ENCODE assay signal across 8 cellular contexts in genomic region chr5:81787843-81788242, GRCh38. TPM values are rescaled to one million over a fixed set of nuclear protein-coding genes. Genes with fewer than 3 reads are reported as not detected.
DNase-seq lines count a peak whose midpoint lies in the region; ATAC-seq lines count a peak whose summit lies in the region.

No MANE protein-coding gene starts in this region.

- H3K4me1 ChIP-seq in GM23248 (ENCODE audit: insufficient read depth): peaks cover 24% of the 10 kb centered on the region
- peaks cover 19% of the 10 kb centered on the region for H3K4me1 ChIP-seq in rectal smooth muscle tissue (ENCODE audit: control insufficient read depth, insufficient read depth, low read length)

- H3K4me3 ChIP-seq in GM23248: peak overlapping the region; percentile 5
- H3K4me3 ChIP-seq in rectal smooth muscle tissue (ENCODE audit: low read length): peak overlapping the region; percentile 48

- H3K9me2 ChIP-seq in GM23248 (ENCODE audit: insufficient read depth): no peaks in the 10 kb centered on the region

- H3F3A ChIP-seq in GM23248 (ENCODE audit: insufficient read depth): no peaks in the 10 kb centered on the region

- peak overlapping the region; percentile 59 for H2AFZ ChIP-seq in GM23248

- H3K36me3 ChIP-seq in GM23248 (ENCODE audit: low read depth) (no peaks in the 10 kb centered on the region), rectal smooth muscle tissue (ENCODE audit: control insufficient read depth, insufficient read depth, low read length) (no peaks in the 10 kb centered on the region)

- H3K27me3 ChIP-seq in GM23248 (replicated peaks; ENCODE audit: insufficient read depth) (no peaks in the 10 kb centered on the region), rectal smooth muscle tissue (ENCODE audit: control insufficient read depth, insufficient read depth, low read length) (no peaks in the 10 kb centered on the region)

- ATAC-seq in HG02884 (IDR thresholded peaks at IDR 0.05; ENCODE audit: unreplicated experiment): no peak

- H3K9me3 ChIP-seq in GM23248 (ENCODE audit: low read depth): no peaks in the 10 kb centered on the region

- H3K79me2 ChIP-seq in GM23248 (ENCODE audit: insufficient read depth): no peaks in the 10 kb centered on the region

- in situ Hi-C loops in GM23248 (cut with MboI): no loop called here

- no peak overlapping the region for H3K9ac ChIP-seq in GM23248
- H3K9ac ChIP-seq in rectal smooth muscle tissue (ENCODE audit: low read length): no peak overlapping the region

- H4K20me1 ChIP-seq in GM23248 (ENCODE audit: insufficient read depth): no peaks in the 10 kb centered on the region

- DNase-seq in GM23248: peak; percentile 60
- DNase-seq in RPMI7951 (ENCODE audit: low read depth): peak; percentile 73
- DNase-seq in foreskin melanocyte: peak; percentile 78
- no peak for DNase-seq in stimulated activated CD4-positive, alpha-beta T cell treated with anti-CD3 and anti-CD28 coated beads, Interleukin-4, amount 100 ng/mL, for 24 hours
- no peak for DNase-seq in NCI-H345 (lab: John Stamatoyannopoulos, UW)
- DNase-seq in hepatic stellate cell (ENCODE audit: low spot score): no peak

- H3K27ac ChIP-seq in GM23248 (no peak overlapping the region), rectal smooth muscle tissue (ENCODE audit: low read depth, low read length) (peak overlapping the region; percentile 42)

- 18 to 22% methylated on average over 3 of the region's 3 CpGs for WGBS in GM23248 (ENCODE audit: low coverage in 1 of 2, low lambda C conversion rate in 2 of 2, missing lambda C conversion rate in 2 of 2), 2 experiments

- peak overlapping the region; percentile 57 for H3K4me2 ChIP-seq in GM23248 (ENCODE audit: unreplicated experiment)

RNA-seq across cellular contexts. Expression of gene SSBP2, which starts 36.9 kb away (rescaled TPM):
- 22.0 and 25.5 TPM in 2 replicates for total RNA-seq in GM23248 (2014; rRNA removed; shearing (Covaris generic))
- 40.0 and 43.0 TPM in 2 replicates for polyA plus RNA-seq in GM23248 (2016; fragmentation: Nextera tagmentation; extraction: Ambion mirVana)
- 23.5 and 27.6 TPM in 2 replicates for total RNA-seq in RPMI7951 (2014; rRNA removed; shearing (Covaris generic))

Comparison
In these comparisons a context has a peak if more than half of its experiments do, and no peak if none do; other contexts are left out.
1. DNase-seq: peak in GM23248 (single experiment), RPMI7951 (single experiment) and foreskin melanocyte (single experiment); none in stimulated activated CD4-positive, alpha-beta T cell treated with anti-CD3 and anti-CD28 coated beads, Interleukin-4, amount 100 ng/mL, for 24 hours (single experiment), NCI-H345 (single experiment) and hepatic stellate cell (single experiment).